Comparison of ENCODE assay signal across 26 cellular contexts in the genomic region with DNA sequence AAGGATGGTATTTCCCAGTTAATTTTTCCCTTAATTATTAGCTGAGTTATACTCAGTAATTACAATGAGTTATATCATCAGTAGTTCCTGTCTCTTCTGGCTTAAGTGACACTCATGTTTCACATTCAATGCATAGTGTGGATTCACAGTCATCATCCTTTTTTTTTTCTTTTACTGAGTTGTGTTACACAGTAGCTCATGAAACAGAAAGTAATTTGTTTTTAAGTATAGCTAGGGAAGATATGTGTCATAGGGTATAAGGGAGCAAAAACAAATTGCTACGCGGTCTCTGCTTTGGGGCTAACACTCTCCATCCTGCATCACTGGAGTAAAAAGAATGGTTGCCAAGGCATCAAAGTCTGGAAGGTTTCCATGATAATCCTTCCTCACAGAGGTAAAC.
"Had no signal": no experiment of that assay in that cellular context is flagged by ENCODE, and none has a peak within 500 bp of the region (broad histone marks: within the 10 kb centered on the region; RNA-seq: fewer than 3 reads in every experiment).

No MANE protein-coding gene starts in this region.

- DNase-seq: activated CD4-positive, alpha-beta memory T cell treated with anti-CD3 and anti-CD28 coated beads for 36 hours; activated CD4-positive, alpha-beta T cell treated with anti-CD3 and anti-CD28 coated beads for 36 hours; activated CD4-positive, alpha-beta T cell treated with anti-CD3 and anti-CD28 coated beads, Interleukin-2, amount 10 ng/mL, durations not matched to agents 24 days and 14 days; activated CD4-positive, CD25-positive, alpha-beta regulatory T cell; activated CD4-positive, CD25-positive, alpha-beta regulatory T cell treated with anti-CD3 and anti-CD28 coated beads, Interleukin-2, amount 50 U/mL, for 72 hours; activated CD8-positive, alpha-beta memory T cell treated with anti-CD3 and anti-CD28 coated beads, Interleukin-2, amount 10 ng/mL, durations not matched to agents 7 days and 5 days; activated CD8-positive, alpha-beta memory T cell treated with anti-CD3 and anti-CD28 coated beads, Interleukin-2, amount 50 U/mL, for 4 hours; activated CD8-positive, alpha-beta T cell treated with anti-CD3 and anti-CD28 coated beads, Interleukin-2, amount 10 ng/mL, durations not matched to agents 7 days and 5 days; activated effector memory CD4-positive, alpha-beta T cell treated with anti-CD3 and anti-CD28 coated beads, Interleukin-2, amount 50 U/mL, for 16 hours; activated naive CD4-positive, alpha-beta T cell treated with anti-CD3 and anti-CD28 coated beads for 36 hours; activated naive CD8-positive, alpha-beta T cell treated with anti-CD3 and anti-CD28 coated beads for 36 hours; activated naive CD8-positive, alpha-beta T cell treated with anti-CD3 and anti-CD28 coated beads, Interleukin-2, amount 50 U/mL, for 24 hours; activated T-cell treated with anti-CD3 and anti-CD28 coated beads, Interleukin-2, amount 50 U/mL, for 1 hour; activated T-cell treated with anti-CD3 and anti-CD28 coated beads, Interleukin-2, amount 50 U/mL, for 48 hours; adrenal gland; amygdala; aorta; body of pancreas; caudate nucleus; cortex of kidney; dermis blood vessel endothelial cell; effector CD4-positive, alpha-beta T cell; esophagus squamous epithelium; foreskin melanocyte; heart right ventricle; T-helper 2 cell had no signal
